ENCODE assay signal across 23 cellular contexts in genomic region chr10:31704195-31704594, GRCh38.
A peak's percentile ranks its signal among the peaks of the same experiment; 100 is the strongest.
DNase-seq lines count a peak whose midpoint lies in the region; ATAC-seq and TF ChIP-seq lines count a peak whose summit lies in the region.
"Had no signal": no experiment of that assay in that cellular context is flagged by ENCODE, and none has a peak within 500 bp of the region (broad histone marks: within the 10 kb centered on the region; RNA-seq: fewer than 3 reads in every experiment).

No MANE protein-coding gene starts in this region.

- no peak overlapping the region for H3K4me3 Mint-ChIP-seq in T-helper 1 cell treated with Interleukin-12 subunit alpha and Interleukin-12 subunit beta and Interleukin-4 antibody, amounts not matched to agents 30 μg/mL and 1 μg/mL, for 36 hours
- no peak overlapping the region for H3K4me3 Mint-ChIP-seq in neural progenitor cell
- H3K4me3 Mint-ChIP-seq: CD4-positive, alpha-beta memory T cell; IgD-negative memory B cell had no signal

- no peaks in the 10 kb centered on the region for H3K79me2 ChIP-seq in neural progenitor cell (ENCODE audit: low read depth)

- H2AFZ ChIP-seq in neural progenitor cell (replicated peaks): no peak overlapping the region

- H3K9me3 ChIP-seq in neural progenitor cell (ENCODE audit: low read depth) (no peaks in the 10 kb centered on the region), tibial artery (no peaks in the 10 kb centered on the region)

- H3F3A ChIP-seq in neural progenitor cell (ENCODE audit: low read depth): peaks cover 33% of the 10 kb centered on the region

- H3K27ac Mint-ChIP-seq in T-helper 1 cell treated with Interleukin-12 subunit alpha and Interleukin-12 subunit beta and Interleukin-4 antibody, amounts not matched to agents 30 μg/mL and 1 μg/mL, for 36 hours: peak overlapping the region; percentile 12
- peak overlapping the region; percentile 55 for H3K27ac Mint-ChIP-seq in neural progenitor cell
- H3K27ac Mint-ChIP-seq: IgD-negative memory B cell had no signal

- no peak overlapping the region for H3K4me3 ChIP-seq in neural progenitor cell
- H3K4me3 ChIP-seq in tibial artery: no peak overlapping the region
- no peak overlapping the region for H3K4me3 ChIP-seq in coronary artery
- H3K4me3 ChIP-seq: BLaER1 treated with 17β-estradiol and CSF1 and Interleukin-3, amounts not matched to agents 10 nM and 100 nM had no signal

- H3K4me1 Mint-ChIP-seq in T-helper 1 cell treated with Interleukin-12 subunit alpha and Interleukin-12 subunit beta and Interleukin-4 antibody, amounts not matched to agents 30 μg/mL and 1 μg/mL, for 36 hours (ENCODE audit: low read depth): peaks cover 33% of the 10 kb centered on the region
- peaks cover 55% of the 10 kb centered on the region for H3K4me1 Mint-ChIP-seq in neural progenitor cell

- DNase-seq in T-helper 1 cell: no peak
- no peak for DNase-seq in left lobe of liver (ENCODE audit: low spot score)
- DNase-seq in neural progenitor cell (ENCODE audit: low spot score): no peak
- peak; percentile 79 to 85 for DNase-seq in tibial artery
- no peak for DNase-seq in coronary artery (ENCODE audit: low spot score)
- DNase-seq in NCI-H345 (lab: John Stamatoyannopoulos, UW): no peak
- DNase-seq: ACHN; Caco-2; CD4-positive, alpha-beta memory T cell; DMS 273 treated with DMSO at 0.1 percent for 48 hours; GOT3; MV-4-11; NCI-H1105 treated with DMSO at 0.1 percent for 48 hours; NCI-H2029 treated with DMSO at 0.1 percent for 48 hours; NCI-H2171; NCI-H526 treated with DMSO at 0.1 percent for 48 hours; OCI-M1 had no signal

- intact Hi-C loops in tibial artery (cut with DNase I; ENCODE audit: low total_unique reads): no loop called here

- no peak overlapping the region for H3K9ac ChIP-seq in neural progenitor cell
- H3K9ac ChIP-seq: BLaER1 treated with 17β-estradiol and CSF1 and Interleukin-3, amounts not matched to agents 10 nM and 100 nM had no signal

- H3K4me1 ChIP-seq in neural progenitor cell: peaks cover 39% of the 10 kb centered on the region
- H3K4me1 ChIP-seq in tibial artery: peaks cover 0 to 67% (median 38%) of the 10 kb centered on the region in 4 donors
- H3K4me1 ChIP-seq: Caco-2 had no signal

- H3K27me3 Mint-ChIP-seq in T-helper 1 cell treated with Interleukin-12 subunit alpha and Interleukin-12 subunit beta and Interleukin-4 antibody, amounts not matched to agents 30 μg/mL and 1 μg/mL, for 36 hours (ENCODE audit: low read depth): no peaks in the 10 kb centered on the region
- H3K27me3 Mint-ChIP-seq in neural progenitor cell (ENCODE audit: insufficient read depth, low read depth): peaks cover 11% of the 10 kb centered on the region
- H3K27me3 Mint-ChIP-seq: CD4-positive, alpha-beta memory T cell; IgD-negative memory B cell had no signal

- TF ChIP-seq CTCF in neural progenitor cell (IDR thresholded peaks at IDR 0.05) (no peak), tibial artery (IDR thresholded peaks at IDR 0.05) (no peak), coronary artery (IDR thresholded peaks at IDR 0.05) (no peak)

- peaks cover 7% of the 10 kb centered on the region for H3K36me3 Mint-ChIP-seq in T-helper 1 cell treated with Interleukin-12 subunit alpha and Interleukin-12 subunit beta and Interleukin-4 antibody, amounts not matched to agents 30 μg/mL and 1 μg/mL, for 36 hours (ENCODE audit: low read depth)
- H3K36me3 Mint-ChIP-seq in neural progenitor cell: peaks cover 6% of the 10 kb centered on the region
- H3K36me3 Mint-ChIP-seq: CD4-positive, alpha-beta memory T cell had no signal

- H3K27ac ChIP-seq in neural progenitor cell (no peak overlapping the region), tibial artery (no peak overlapping the region), coronary artery (no peak overlapping the region)
- H3K27ac ChIP-seq: 22Rv1 had no signal

- no peaks in the 10 kb centered on the region for H4K20me1 ChIP-seq in neural progenitor cell (ENCODE audit: low read depth)
- H4K20me1 ChIP-seq: BLaER1 treated with 17β-estradiol and CSF1 and Interleukin-3, amounts not matched to agents 10 nM and 100 nM had no signal

- H3K9me3 Mint-ChIP-seq in T-helper 1 cell treated with Interleukin-12 subunit alpha and Interleukin-12 subunit beta and Interleukin-4 antibody, amounts not matched to agents 30 μg/mL and 1 μg/mL, for 36 hours: peaks cover 18% of the 10 kb centered on the region
- peaks cover 32% of the 10 kb centered on the region for H3K9me3 Mint-ChIP-seq in neural progenitor cell

- no peaks in the 10 kb centered on the region for H3K36me3 ChIP-seq in neural progenitor cell
- H3K36me3 ChIP-seq in tibial artery: no peaks in the 10 kb centered on the region

- H3K4me2 ChIP-seq in neural progenitor cell: no peak overlapping the region

- ATAC-seq in left lobe of liver (peak; percentile 22), HG03565 (IDR thresholded peaks at IDR 0.05; ENCODE audit: unreplicated experiment) (no peak)
- ATAC-seq: HCT116 had no signal

- H3K27me3 ChIP-seq in neural progenitor cell: no peaks in the 10 kb centered on the region
- no peaks in the 10 kb centered on the region for H3K27me3 ChIP-seq in tibial artery
- H3K27me3 ChIP-seq: BLaER1 treated with 17β-estradiol and CSF1 and Interleukin-3, amounts not matched to agents 10 nM and 100 nM had no signal

Comparison
In these comparisons a context has a peak if more than half of its experiments do, and no peak if none do; other contexts are left out.
1. DNase-seq: peak in tibial artery (2 of 2); none in T-helper 1 cell (0 of 5), left lobe of liver (single experiment), neural progenitor cell (single experiment), coronary artery (single experiment) and NCI-H345 (single experiment).